ENCODE assay signal across 1 cellular context in the genomic region with DNA sequence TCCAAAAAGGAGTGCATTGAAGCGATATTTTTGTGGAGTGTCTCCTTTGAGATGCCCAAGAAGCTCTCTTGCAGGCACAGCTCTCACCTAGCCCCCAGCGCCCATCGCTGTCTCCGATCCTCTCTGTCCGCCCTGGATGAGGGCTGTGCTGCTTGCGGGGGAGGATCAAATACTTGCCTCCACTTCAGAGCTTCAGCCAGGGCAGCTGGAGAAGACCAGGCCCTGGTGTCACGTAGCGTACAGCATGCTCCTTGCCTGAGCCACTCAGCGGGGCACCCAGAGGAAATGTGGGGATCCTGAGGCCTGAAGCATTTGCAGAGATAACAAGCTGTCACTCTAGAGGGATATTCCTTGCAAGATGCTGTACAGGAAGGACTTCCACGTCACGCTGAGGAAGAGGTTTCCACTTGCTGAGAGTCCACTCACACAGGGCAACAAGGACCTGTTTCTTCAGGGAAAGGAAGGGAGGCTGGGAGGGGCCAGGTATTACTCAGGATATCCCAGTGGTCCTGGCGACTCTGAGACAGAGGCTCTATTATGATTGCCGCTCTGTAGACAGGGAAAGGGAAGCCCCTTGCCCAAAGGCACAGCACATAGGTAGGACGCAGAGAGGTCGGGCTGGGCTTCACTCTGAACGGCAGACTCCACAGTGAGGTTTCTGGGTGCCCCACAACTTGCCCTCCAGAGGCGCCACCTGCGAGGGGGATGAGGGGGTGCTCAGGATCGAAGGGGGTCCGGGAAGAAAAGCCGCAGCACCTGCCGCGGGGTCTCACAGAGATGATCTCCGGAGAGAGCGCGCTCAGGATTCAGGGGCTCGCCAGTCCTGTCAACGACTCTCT.
TF ChIP-seq lines count a peak whose summit lies in the region.

No MANE protein-coding gene starts in this region.

TF ChIP-seq in WTC11, 78 proteins besides CTCF, POLR2A, EP300 and RAD21 (continued from another document):
- TF ChIP-seq, protein P1, sequence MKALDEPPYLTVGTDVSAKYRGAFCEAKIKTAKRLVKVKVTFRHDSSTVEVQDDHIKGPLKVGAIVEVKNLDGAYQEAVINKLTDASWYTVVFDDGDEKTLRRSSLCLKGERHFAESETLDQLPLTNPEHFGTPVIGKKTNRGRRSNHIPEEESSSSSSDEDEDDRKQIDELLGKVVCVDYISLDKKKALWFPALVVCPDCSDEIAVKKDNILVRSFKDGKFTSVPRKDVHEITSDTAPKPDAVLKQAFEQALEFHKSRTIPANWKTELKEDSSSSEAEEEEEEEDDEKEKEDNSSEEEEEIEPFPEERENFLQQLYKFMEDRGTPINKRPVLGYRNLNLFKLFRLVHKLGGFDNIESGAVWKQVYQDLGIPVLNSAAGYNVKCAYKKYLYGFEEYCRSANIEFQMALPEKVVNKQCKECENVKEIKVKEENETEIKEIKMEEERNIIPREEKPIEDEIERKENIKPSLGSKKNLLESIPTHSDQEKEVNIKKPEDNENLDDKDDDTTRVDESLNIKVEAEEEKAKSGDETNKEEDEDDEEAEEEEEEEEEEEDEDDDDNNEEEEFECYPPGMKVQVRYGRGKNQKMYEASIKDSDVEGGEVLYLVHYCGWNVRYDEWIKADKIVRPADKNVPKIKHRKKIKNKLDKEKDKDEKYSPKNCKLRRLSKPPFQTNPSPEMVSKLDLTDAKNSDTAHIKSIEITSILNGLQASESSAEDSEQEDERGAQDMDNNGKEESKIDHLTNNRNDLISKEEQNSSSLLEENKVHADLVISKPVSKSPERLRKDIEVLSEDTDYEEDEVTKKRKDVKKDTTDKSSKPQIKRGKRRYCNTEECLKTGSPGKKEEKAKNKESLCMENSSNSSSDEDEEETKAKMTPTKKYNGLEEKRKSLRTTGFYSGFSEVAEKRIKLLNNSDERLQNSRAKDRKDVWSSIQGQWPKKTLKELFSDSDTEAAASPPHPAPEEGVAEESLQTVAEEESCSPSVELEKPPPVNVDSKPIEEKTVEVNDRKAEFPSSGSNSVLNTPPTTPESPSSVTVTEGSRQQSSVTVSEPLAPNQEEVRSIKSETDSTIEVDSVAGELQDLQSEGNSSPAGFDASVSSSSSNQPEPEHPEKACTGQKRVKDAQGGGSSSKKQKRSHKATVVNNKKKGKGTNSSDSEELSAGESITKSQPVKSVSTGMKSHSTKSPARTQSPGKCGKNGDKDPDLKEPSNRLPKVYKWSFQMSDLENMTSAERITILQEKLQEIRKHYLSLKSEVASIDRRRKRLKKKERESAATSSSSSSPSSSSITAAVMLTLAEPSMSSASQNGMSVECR (CRISPR knock-in tag; IDR thresholded peaks at IDR 0.05; ENCODE audit: borderline replicate concordance): no peak
- TF ChIP-seq, protein P2, sequence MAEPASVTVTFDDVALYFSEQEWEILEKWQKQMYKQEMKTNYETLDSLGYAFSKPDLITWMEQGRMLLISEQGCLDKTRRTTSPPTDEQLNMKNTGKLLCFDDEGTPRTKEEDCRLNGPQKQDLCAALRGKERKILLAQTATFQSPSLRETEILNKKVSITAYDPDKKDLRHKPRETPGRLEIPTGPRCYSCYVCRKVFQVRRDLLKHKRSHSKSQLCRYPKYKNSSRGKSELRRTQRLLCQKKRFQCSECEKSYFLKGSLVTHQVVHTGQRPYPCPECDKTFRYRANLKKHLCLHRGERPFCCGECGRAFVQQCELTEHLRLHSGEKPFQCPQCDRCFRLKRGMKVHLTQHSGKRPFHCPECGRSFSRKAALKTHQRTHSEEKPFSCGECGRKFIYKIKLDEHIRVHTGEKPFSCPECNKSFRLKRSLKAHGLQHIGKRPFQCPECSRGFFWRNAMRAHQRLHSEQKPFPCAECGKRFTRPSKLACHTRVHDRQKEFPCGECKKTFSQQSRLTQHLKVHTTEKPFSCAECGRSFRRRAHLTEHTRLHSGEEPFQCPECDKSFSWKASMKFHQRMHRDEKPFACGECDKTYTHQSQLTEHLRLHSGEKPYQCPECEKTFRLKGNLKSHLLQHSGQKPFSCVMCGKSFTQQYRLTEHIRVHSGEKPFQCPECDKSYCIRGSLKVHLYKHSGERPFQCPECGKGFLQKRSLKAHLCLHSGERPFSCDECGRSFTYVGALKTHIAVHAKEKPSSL (CRISPR knock-in tag; conservative IDR thresholded peaks at IDR 0.05): no peak
- TF ChIP-seq, protein P3, sequence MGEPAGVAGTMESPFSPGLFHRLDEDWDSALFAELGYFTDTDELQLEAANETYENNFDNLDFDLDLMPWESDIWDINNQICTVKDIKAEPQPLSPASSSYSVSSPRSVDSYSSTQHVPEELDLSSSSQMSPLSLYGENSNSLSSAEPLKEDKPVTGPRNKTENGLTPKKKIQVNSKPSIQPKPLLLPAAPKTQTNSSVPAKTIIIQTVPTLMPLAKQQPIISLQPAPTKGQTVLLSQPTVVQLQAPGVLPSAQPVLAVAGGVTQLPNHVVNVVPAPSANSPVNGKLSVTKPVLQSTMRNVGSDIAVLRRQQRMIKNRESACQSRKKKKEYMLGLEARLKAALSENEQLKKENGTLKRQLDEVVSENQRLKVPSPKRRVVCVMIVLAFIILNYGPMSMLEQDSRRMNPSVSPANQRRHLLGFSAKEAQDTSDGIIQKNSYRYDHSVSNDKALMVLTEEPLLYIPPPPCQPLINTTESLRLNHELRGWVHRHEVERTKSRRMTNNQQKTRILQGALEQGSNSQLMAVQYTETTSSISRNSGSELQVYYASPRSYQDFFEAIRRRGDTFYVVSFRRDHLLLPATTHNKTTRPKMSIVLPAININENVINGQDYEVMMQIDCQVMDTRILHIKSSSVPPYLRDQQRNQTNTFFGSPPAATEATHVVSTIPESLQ (CRISPR knock-in tag; IDR thresholded peaks at IDR 0.05): no peak
- TF ChIP-seq RELA (CRISPR knock-in tag; IDR thresholded peaks at IDR 0.05; ENCODE audit: borderline replicate concordance) (no peak), PRRX2 (CRISPR knock-in tag; IDR thresholded peaks at IDR 0.05) (no peak), NFE2L1 (CRISPR knock-in tag; IDR thresholded peaks at IDR 0.05) (no peak)
- TF ChIP-seq, protein P4, sequence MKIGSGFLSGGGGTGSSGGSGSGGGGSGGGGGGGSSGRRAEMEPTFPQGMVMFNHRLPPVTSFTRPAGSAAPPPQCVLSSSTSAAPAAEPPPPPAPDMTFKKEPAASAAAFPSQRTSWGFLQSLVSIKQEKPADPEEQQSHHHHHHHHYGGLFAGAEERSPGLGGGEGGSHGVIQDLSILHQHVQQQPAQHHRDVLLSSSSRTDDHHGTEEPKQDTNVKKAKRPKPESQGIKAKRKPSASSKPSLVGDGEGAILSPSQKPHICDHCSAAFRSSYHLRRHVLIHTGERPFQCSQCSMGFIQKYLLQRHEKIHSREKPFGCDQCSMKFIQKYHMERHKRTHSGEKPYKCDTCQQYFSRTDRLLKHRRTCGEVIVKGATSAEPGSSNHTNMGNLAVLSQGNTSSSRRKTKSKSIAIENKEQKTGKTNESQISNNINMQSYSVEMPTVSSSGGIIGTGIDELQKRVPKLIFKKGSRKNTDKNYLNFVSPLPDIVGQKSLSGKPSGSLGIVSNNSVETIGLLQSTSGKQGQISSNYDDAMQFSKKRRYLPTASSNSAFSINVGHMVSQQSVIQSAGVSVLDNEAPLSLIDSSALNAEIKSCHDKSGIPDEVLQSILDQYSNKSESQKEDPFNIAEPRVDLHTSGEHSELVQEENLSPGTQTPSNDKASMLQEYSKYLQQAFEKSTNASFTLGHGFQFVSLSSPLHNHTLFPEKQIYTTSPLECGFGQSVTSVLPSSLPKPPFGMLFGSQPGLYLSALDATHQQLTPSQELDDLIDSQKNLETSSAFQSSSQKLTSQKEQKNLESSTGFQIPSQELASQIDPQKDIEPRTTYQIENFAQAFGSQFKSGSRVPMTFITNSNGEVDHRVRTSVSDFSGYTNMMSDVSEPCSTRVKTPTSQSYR (CRISPR knock-in tag; IDR thresholded peaks at IDR 0.05): no peak
